35 cellular contexts compared by ENCODE assay signal in genomic region chr4:159495515-159496236, GRCh38.
"Had no signal": no experiment of that assay in that cellular context is flagged by ENCODE, and none has a peak within 500 bp of the region (broad histone marks: within the 10 kb centered on the region; RNA-seq: fewer than 3 reads in every experiment).

No MANE protein-coding gene starts in this region.

- H3K36me3 ChIP-seq: breast epithelium, MG63, Peyer's patch, SJSA1 had no signal

- H3K4me3 ChIP-seq: body of pancreas, breast epithelium, MG63, Peyer's patch, SJSA1 had no signal

- H3K27ac ChIP-seq: body of pancreas, breast epithelium, Peyer's patch, SJSA1 had no signal

- ATAC-seq: activated CD4-positive, alpha-beta T cell treated with anti-CD3 and anti-CD28 coated beads for 36 hours; activated CD4-positive, CD25-positive, alpha-beta regulatory T cell treated with anti-CD3 and anti-CD28 coated beads, Interleukin-2, amount 50 U/mL, for 24 hours; activated naive CD8-positive, alpha-beta T cell treated with anti-CD3 and anti-CD28 coated beads, Interleukin-2, amount 50 U/mL, for 24 hours; activated T-cell treated with anti-CD3 and anti-CD28 coated beads, Interleukin-2, amount 50 U/mL, for 4 hours; body of pancreas; PC-3; WTC11 had no signal

- DNase-seq: activated CD4-positive, alpha-beta T cell treated with anti-CD3 and anti-CD28 coated beads for 36 hours; activated CD4-positive, alpha-beta T cell treated with anti-CD3 and anti-CD28 coated beads, Interleukin-2, amount 10 ng/mL, durations not matched to agents 7 days and 5 days; activated CD4-positive, alpha-beta T cell treated with anti-CD3 and anti-CD28 coated beads, Interleukin-2, amount 50 U/mL, for 48 hours; activated CD8-positive, alpha-beta memory T cell treated with anti-CD3 and anti-CD28 coated beads, Interleukin-2, amount 50 U/mL, for 4 hours; activated effector memory CD4-positive, alpha-beta T cell treated with Interleukin-2 at 50 U/mL for 16 hours; activated naive CD4-positive, alpha-beta T cell treated with anti-CD3 and anti-CD28 coated beads, Interleukin-2, amount 10 ng/mL, durations not matched to agents 7 days and 5 days; activated naive CD8-positive, alpha-beta T cell treated with anti-CD3 and anti-CD28 coated beads, Interleukin-2, amount 50 U/mL, for 24 hours; activated T-cell treated with anti-CD3 and anti-CD28 coated beads for 4 hours; activated T-cell treated with anti-CD3 and anti-CD28 coated beads, Interleukin-2, amount 50 U/mL, for 4 hours; anterior cingulate cortex; body of pancreas; caudate nucleus; cerebellar nuclear complex; Kasumi-1; KG1; MG63; NCI-H1048; NCI-H1105 treated with DMSO at 0.1 percent for 48 hours; NCI-H1436; NCI-H1694; NCI-H1930; NCI-H2081 treated with DMSO at 0.1 percent for 48 hours; NCI-H345; NCI-H524 treated with DMSO at 0.1 percent for 48 hours; NCI-H748 treated with DMSO at 0.1 percent for 48 hours; NK-92 treated with Interleukin-12 subunit alpha and Interleukin-12 subunit beta, amount 100 ng/mL, for 24 hours; PC-3; Peyer's patch; RPMI8226; SHP77 treated with DMSO at 0.1 percent for 48 hours; T1000 had no signal

- H3K27me3 ChIP-seq: body of pancreas, breast epithelium, MG63, Peyer's patch had no signal

- H3K9me3 ChIP-seq: body of pancreas, MG63, Peyer's patch, SJSA1 had no signal

- H3K4me1 ChIP-seq: breast epithelium, Peyer's patch, SJSA1 had no signal
